ENCODE assay signal across 13 cellular contexts in the genomic region with DNA sequence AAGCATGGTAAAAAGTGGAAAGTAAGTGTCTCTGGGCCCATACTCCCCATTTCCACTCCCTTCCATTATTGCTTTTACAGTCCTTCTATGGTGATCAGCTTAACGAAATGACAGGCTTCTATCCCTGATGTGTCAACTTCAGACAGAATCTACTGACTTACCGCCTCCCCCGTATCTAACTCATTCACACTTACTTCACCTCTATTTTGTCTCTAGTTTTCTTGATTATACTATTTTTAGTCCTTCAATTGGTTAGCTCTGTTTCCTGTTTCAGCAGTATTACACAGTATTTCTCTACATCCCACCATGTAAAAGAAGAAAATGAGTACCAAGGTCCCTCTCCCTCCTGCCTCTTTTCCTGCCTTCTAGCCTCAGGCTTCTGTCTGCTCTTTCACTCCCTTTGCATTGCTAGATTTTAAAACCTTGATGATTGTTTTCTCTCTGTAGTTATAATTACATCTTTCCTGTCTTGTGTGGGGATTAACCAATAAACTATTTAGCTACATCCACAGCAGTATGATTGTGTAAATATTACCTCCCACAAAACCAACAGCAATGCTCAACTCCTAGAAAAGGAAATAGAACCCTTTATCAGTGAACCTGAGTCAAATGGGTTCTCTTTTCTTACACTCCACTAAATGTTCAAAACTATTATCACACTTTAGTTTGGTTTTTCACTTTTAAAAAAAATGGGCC. TPM values are rescaled to one million over a fixed set of nuclear protein-coding genes. Genes with fewer than 3 reads are reported as not detected.
DNase-seq lines count a peak whose midpoint lies in the region; ATAC-seq, FAIRE-seq and TF ChIP-seq lines count a peak whose summit lies in the region.
"Had no signal": no experiment of that assay in that cellular context is flagged by ENCODE, and none has a peak within 500 bp of the region (broad histone marks: within the 10 kb centered on the region; RNA-seq: fewer than 3 reads in every experiment).

No MANE protein-coding gene starts in this region.

- FAIRE-seq in GM12878 (lab: Jason Lieb, UNC) = no peak

- CTCF ChIA-PET in GM12878 (lab: Yijun Ruan, JAX) = interaction anchor here (0.7 to 7.5 kb wide), 17 partner anchors 11 to 205 kb away, joined by 3 to 153 read pairs (median 7); no protein-coding TSS in a partner anchor

- H4K20me1 ChIP-seq in GM12878 (ENCODE audit: control insufficient read depth, insufficient read depth) (no peaks in the 10 kb centered on the region), osteoblast (ENCODE audit: insufficient read depth, low read length) (peaks cover 17% of the 10 kb centered on the region)

- SMC1A ChIA-PET in GM12878 (lab: Charles Lee; ENCODE audit: uncharacterized antibody, unreplicated experiment) = interaction anchor here (0.7 to 9.6 kb wide), 31 partner anchors 8 to 521 kb away, joined by 3 to 145 read pairs (median 7); a partner anchor contains a TSS

- in situ Hi-C loops in GM12878 (cut with MboI) = no loop called here

- no peak for TF ChIP-seq POLR2A in GM12878 (IDR thresholded peaks at IDR 0.05; ENCODE audit: low read depth, low read length)

- TF ChIP-seq EP300 in GM12878 (IDR thresholded peaks at IDR 0.05; ENCODE audit: borderline replicate concordance in 1 of 2, control insufficient read depth in 1 of 2, low read depth in 2 of 2, low read length in 2 of 2) = 0 out of 4 replicates have a peak, but pooled peaks of 1 of the 2 experiments have one; percentile 6

- WGBS in GM12878 (ENCODE audit: insufficient coverage, insufficient replicate concordance, low lambda C conversion rate, missing lambda C conversion rate) = 12% methylated on average over 3 of the region's 3 CpGs

- no TSS peak for BruUV-seq in GM12878 (replicated peaks; lab: Mats Ljungman, UMichigan)

- H3K4me3 ChIP-seq in GM12878 (no peak overlapping the region), osteoblast (ENCODE audit: insufficient read depth, low read length) (no peak overlapping the region), foreskin fibroblast (ENCODE audit: low read depth in 1 of 2, low read length in 2 of 2) (no peak overlapping the region)

- H3K4me2 ChIP-seq in GM12878 (ENCODE audit: control insufficient read depth, insufficient read depth) = no peak overlapping the region
- H3K4me2 ChIP-seq in osteoblast (ENCODE audit: insufficient read depth, low read length) = no peak overlapping the region

- H3K36me3 ChIP-seq in GM12878 (ENCODE audit: control insufficient read depth in 2 of 2, insufficient read depth in 2 of 2, low read length in 1 of 2) (no peaks in the 10 kb centered on the region), osteoblast (ENCODE audit: insufficient read depth, low read length) (no peaks in the 10 kb centered on the region)

- H3K79me2 ChIP-seq in GM12878 (ENCODE audit: control insufficient read depth, insufficient read depth, low read length) (no peaks in the 10 kb centered on the region), osteoblast (ENCODE audit: insufficient read depth, low read length) (peaks cover 77% of the 10 kb centered on the region)

- 0 out of 4 replicates have a peak, but pooled peaks cover 0 to 2% of the 10 kb centered on the region in 2 experiments for H3K27me3 ChIP-seq in GM12878 (replicated peaks in 1 of 2; ENCODE audit: control insufficient read depth in 2 of 2, insufficient read depth in 2 of 2, low read length in 1 of 2)
- no peaks in the 10 kb centered on the region for H3K27me3 ChIP-seq in osteoblast (ENCODE audit: insufficient read depth, low read length)

- no peak overlapping the region for H3K9ac ChIP-seq in GM12878 (ENCODE audit: control insufficient read depth, insufficient read depth, low read length)

- intact Hi-C loops in GM12878 (cut with micrococcal nuclease; ENCODE audit: unreplicated experiment) = loop anchor here (5.0 kb wide), 2 partner anchors 59 to 144 kb away; no protein-coding TSS in a partner anchor

- DNase-seq in NOMO-1 treated with DMSO at 0.1 percent for 48 hours (lab: John Stamatoyannopoulos, UW; ENCODE audit: unreplicated experiment) (peak; percentile 52), NOMO-1 treated with dmso at 0.1 percent for 144 hours (lab: John Stamatoyannopoulos, UW; ENCODE audit: unreplicated experiment) (no peak), MV-4-11 (lab: John Stamatoyannopoulos, UW) (peak; percentile 70), GM12878 (ENCODE audit: low read depth, low spot score) (no peak), osteoblast (ENCODE audit: insufficient read length, low spot score, missing footprints) (no peak), foreskin fibroblast (no peak), left lobe of liver (ENCODE audit: low spot score) (no peak)
- DNase-seq: islet precursor cell, NCI-H1105 treated with DMSO at 0.1 percent for 48 hours, right cardiac atrium, SHP77 treated with DMSO at 0.1 percent for 48 hours had no signal

- peak; percentile 56 for ATAC-seq in GM12878
- ATAC-seq in GM18867 (IDR thresholded peaks at IDR 0.05; ENCODE audit: unreplicated experiment) = no peak
- no peak for ATAC-seq in left lobe of liver

- no peak for TF ChIP-seq RAD21 in GM12878 (IDR thresholded peaks at IDR 0.05; ENCODE audit: insufficient read depth, low read depth, low read length)

- no peak for TF ChIP-seq CTCF in GM12878 (IDR thresholded peaks at IDR 0.05 in 2 of 3, conservative IDR thresholded peaks at IDR 0.05 in 1 of 3; ENCODE audit: control insufficient read depth in 2 of 3, extremely low read depth in 1 of 3, insufficient read depth in 1 of 3, low read depth in 3 of 3, low read length in 3 of 3)
- no peak for TF ChIP-seq CTCF in osteoblast (IDR thresholded peaks at IDR 0.05; ENCODE audit: extremely low read depth, low read depth, low read length)
- no peak for TF ChIP-seq CTCF in foreskin fibroblast (IDR thresholded peaks at IDR 0.05; ENCODE audit: low read depth, low read length)

- no peaks in the 10 kb centered on the region for H3K9me3 ChIP-seq in GM12878 (replicated peaks; ENCODE audit: control insufficient read depth, insufficient read depth, low read length)
- no peaks in the 10 kb centered on the region for H3K9me3 ChIP-seq in osteoblast (ENCODE audit: low read depth, low read length)

- RAD21 ChIA-PET in GM12878 (lab: Charles Lee; ENCODE audit: unreplicated experiment) = interaction anchor here (0.7 to 9.5 kb wide), 28 partner anchors 16 to 392 kb away, joined by 3 to 123 read pairs (median 8); a partner anchor contains a TSS

- H3K27ac ChIP-seq in GM12878 (ENCODE audit: control insufficient read depth, insufficient read depth) (no peak overlapping the region), osteoblast (ENCODE audit: low read depth, low read length) (peak overlapping the region; percentile 41)
- H3K27ac ChIP-seq: 22Rv1 had no signal

- POLR2A ChIA-PET in GM12878 (lab: Charles Lee) = interaction anchor here (0.6 to 2.5 kb wide), 6 partner anchors 9 to 136 kb away, joined by 4 to 11 read pairs (median 6); no protein-coding TSS in a partner anchor

- H3K4me1 ChIP-seq in GM12878 (ENCODE audit: control insufficient read depth, insufficient read depth, low read length) = no peaks in the 10 kb centered on the region
- peaks cover 39% of the 10 kb centered on the region for H3K4me1 ChIP-seq in osteoblast (ENCODE audit: insufficient read depth, low read length)

- H2AFZ ChIP-seq in GM12878 (ENCODE audit: control insufficient read depth, low read depth, low read length) (no peak overlapping the region), osteoblast (ENCODE audit: low read length) (no peak overlapping the region)

TF ChIP-seq in GM12878, 131 proteins besides CTCF, POLR2A, EP300 and RAD21 (continues in another document):
- TF ChIP-seq MEF2B (IDR thresholded peaks at IDR 0.05; ENCODE audit: partially characterized antibody, poor library complexity, severe bottlenecking) (peak; percentile 83), BMI1 (IDR thresholded peaks at IDR 0.05; ENCODE audit: borderline replicate concordance) (0 out of 2 replicates have a peak, but pooled peaks have one; percentile 53), YY1 (IDR thresholded peaks at IDR 0.05; ENCODE audit: low read depth, low read length) (no peak), IKZF1 (conservative IDR thresholded peaks at IDR 0.05) (peak; percentile 58; the same call in 1 of the 2 replicates), ESRRA (IDR thresholded peaks at IDR 0.05; ENCODE audit: low read length) (no peak), ATF7 (IDR thresholded peaks at IDR 0.05; ENCODE audit: low read depth) (peak; percentile 95), GATAD2B (conservative IDR thresholded peaks at IDR 0.05; ENCODE audit: low read depth) (0 out of 2 replicates have a peak, but pooled peaks have one; percentile 21), NR2C2 (IDR thresholded peaks at IDR 0.05; ENCODE audit: borderline replicate concordance, control insufficient read depth, insufficient read length, low read depth) (no peak), SMAD1 (IDR thresholded peaks at IDR 0.05; ENCODE audit: low read depth, partially characterized antibody) (no peak)
- TF ChIP-seq, protein P1, sequence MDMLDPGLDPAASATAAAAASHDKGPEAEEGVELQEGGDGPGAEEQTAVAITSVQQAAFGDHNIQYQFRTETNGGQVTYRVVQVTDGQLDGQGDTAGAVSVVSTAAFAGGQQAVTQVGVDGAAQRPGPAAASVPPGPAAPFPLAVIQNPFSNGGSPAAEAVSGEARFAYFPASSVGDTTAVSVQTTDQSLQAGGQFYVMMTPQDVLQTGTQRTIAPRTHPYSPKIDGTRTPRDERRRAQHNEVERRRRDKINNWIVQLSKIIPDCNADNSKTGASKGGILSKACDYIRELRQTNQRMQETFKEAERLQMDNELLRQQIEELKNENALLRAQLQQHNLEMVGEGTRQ (IDR thresholded peaks at IDR 0.05; ENCODE audit: borderline replicate concordance, low read depth, low read length) = no peak

RNA-seq across cellular contexts. Expression of a gene that starts 53.4 kb away (rescaled TPM):
- total RNA-seq in GM12878 (2013; cell fraction: nucleolus; rRNA removed) = 53.9 and 71.0 TPM in 2 replicates
- 0.16 and 0.40 TPM in 2 replicates for total RNA-seq in GM12878 (2014; rRNA removed)
- total RNA-seq in GM12878 (2014; rRNA removed; fragmentation: Illumina TruSeq; extraction: Trizol) = 0.31 and 0.37 TPM in 2 replicates
- total RNA-seq in GM12878 (2021) = 1.0 and 1.1 TPM in 2 replicates
- 0.05 TPM for polyA plus RNA-seq in GM12878 (2011; ENCODE audit: low read depth)
- 47.2 and 61.4 TPM in 2 replicates for polyA plus RNA-seq in GM12878 (2011; rRNA removed)
- polyA plus RNA-seq in GM12878 (2011; cell fraction: cytosol; rRNA removed) = 14.2 and 18.8 TPM in 2 replicates
- polyA plus RNA-seq in GM12878 (2011; cell fraction: nucleus; rRNA removed) = 81.8 and 82.7 TPM in 2 replicates
- 0.04 TPM in 2 replicates for polyA plus RNA-seq in GM12878 (2012)
- 1.1 and 1.3 TPM in 2 replicates for polyA plus RNA-seq in GM12878 (2014; fragmentation: Illumina TruSeq; extraction: Trizol)
- under 1 TPM; 0.15 to 0.50 TPM for polyA plus RNA-seq in GM12878 (2014; fragmentation: Nextera tagmentation; extraction: Ambion mirVana)
- 0.41 and 1.0 TPM in 2 replicates for polyA plus RNA-seq in GM12878 (2014; rRNA removed)
- under 1 TPM; 0.32 to 0.48 TPM for polyA plus RNA-seq in GM12878 (2016; fragmentation: Nextera tagmentation; extraction: Ambion mirVana)
- polyA minus RNA-seq in GM12878 (2011; rRNA and poly(A)+ RNA removed) = 37.2 and 134 TPM in 2 replicates
- 16.3 and 19.9 TPM in 2 replicates for polyA minus RNA-seq in GM12878 (2011; cell fraction: cytosol; rRNA and poly(A)+ RNA removed)
- polyA minus RNA-seq in GM12878 (2011; cell fraction: nucleus; rRNA and poly(A)+ RNA removed) = 17.2 and 28.0 TPM in 2 replicates
- total RNA-seq in osteoblast = 63.9 and 64.8 TPM in 2 replicates
- total RNA-seq in left lobe of liver = 16.2 TPM

Comparison
In these comparisons a context has a peak if more than half of its experiments do, and no peak if none do; other contexts are left out.
1. DNase-seq: peak in NOMO-1 treated with DMSO at 0.1 percent for 48 hours (single experiment) and MV-4-11 (single experiment); none in NOMO-1 treated with dmso at 0.1 percent for 144 hours (single experiment), GM12878 (single experiment), osteoblast (single experiment), foreskin fibroblast (0 of 2) and left lobe of liver (single experiment).